20 cellular contexts compared by ENCODE assay signal in genomic region chr3:5245927-5246326, GRCh38. TPM values are rescaled to one million over a fixed set of nuclear protein-coding genes. Genes with fewer than 3 reads are reported as not detected.
A peak's percentile ranks its signal among the peaks of the same experiment; 100 is the strongest.
DNase-seq lines count a peak whose midpoint lies in the region; ATAC-seq and TF ChIP-seq lines count a peak whose summit lies in the region.
"Had no signal": no experiment of that assay in that cellular context is flagged by ENCODE, and none has a peak within 500 bp of the region (broad histone marks: within the 10 kb centered on the region; RNA-seq: fewer than 3 reads in every experiment).

No MANE protein-coding gene starts in this region.

- H3K27ac Mint-ChIP-seq in natural killer cell treated with Interleukin-12 subunit alpha and Interleukin-12 subunit beta and Interleukin-15 and Interleukin-18, amount 100 ng/mL, for 72 hours: no peak overlapping the region
- H3K27ac Mint-ChIP-seq in natural killer cell: no peak overlapping the region
- no peak overlapping the region for H3K27ac Mint-ChIP-seq in stimulated activated effector memory CD8-positive, alpha-beta T cell treated with anti-CD3 and anti-CD28 coated beads, Interleukin-12 subunit alpha, Interleukin-12 subunit beta, amount 100 ng/mL, for 72 hours
- H3K27ac Mint-ChIP-seq: CD4-positive, alpha-beta memory T cell had no signal

- H3K9me3 Mint-ChIP-seq in natural killer cell treated with Interleukin-12 subunit alpha and Interleukin-12 subunit beta and Interleukin-15 and Interleukin-18, amount 100 ng/mL, for 72 hours: no peaks in the 10 kb centered on the region
- no peaks in the 10 kb centered on the region for H3K9me3 Mint-ChIP-seq in natural killer cell
- no peaks in the 10 kb centered on the region for H3K9me3 Mint-ChIP-seq in stimulated activated effector memory CD8-positive, alpha-beta T cell treated with anti-CD3 and anti-CD28 coated beads, Interleukin-12 subunit alpha, Interleukin-12 subunit beta, amount 100 ng/mL, for 72 hours

- peaks cover 5% of the 10 kb centered on the region for H3K36me3 Mint-ChIP-seq in natural killer cell treated with Interleukin-12 subunit alpha and Interleukin-12 subunit beta and Interleukin-15 and Interleukin-18, amount 100 ng/mL, for 72 hours
- no peaks in the 10 kb centered on the region for H3K36me3 Mint-ChIP-seq in natural killer cell
- H3K36me3 Mint-ChIP-seq in stimulated activated effector memory CD8-positive, alpha-beta T cell treated with anti-CD3 and anti-CD28 coated beads, Interleukin-12 subunit alpha, Interleukin-12 subunit beta, amount 100 ng/mL, for 72 hours: no peaks in the 10 kb centered on the region

- TF ChIP-seq CTCF in natural killer cell (IDR thresholded peaks at IDR 0.05): no peak

- no peak overlapping the region for H3K4me3 Mint-ChIP-seq in natural killer cell treated with Interleukin-12 subunit alpha and Interleukin-12 subunit beta and Interleukin-15 and Interleukin-18, amount 100 ng/mL, for 72 hours
- H3K4me3 Mint-ChIP-seq in natural killer cell: no peak overlapping the region
- no peak overlapping the region for H3K4me3 Mint-ChIP-seq in stimulated activated effector memory CD8-positive, alpha-beta T cell treated with anti-CD3 and anti-CD28 coated beads, Interleukin-12 subunit alpha, Interleukin-12 subunit beta, amount 100 ng/mL, for 72 hours
- H3K4me3 Mint-ChIP-seq: CD4-positive, alpha-beta memory T cell had no signal

- intact Hi-C loops in natural killer cell (cut with micrococcal nuclease): no loop called here

- no peaks in the 10 kb centered on the region for H3K27me3 Mint-ChIP-seq in natural killer cell treated with Interleukin-12 subunit alpha and Interleukin-12 subunit beta and Interleukin-15 and Interleukin-18, amount 100 ng/mL, for 72 hours
- H3K27me3 Mint-ChIP-seq in natural killer cell (ENCODE audit: low read depth in 2 of 2): no peaks in the 10 kb centered on the region
- H3K27me3 Mint-ChIP-seq: CD4-positive, alpha-beta memory T cell had no signal

- peaks cover 0 to 8% of the 10 kb centered on the region in 2 donors for H3K4me1 Mint-ChIP-seq in natural killer cell treated with Interleukin-12 subunit alpha and Interleukin-12 subunit beta and Interleukin-15 and Interleukin-18, amount 100 ng/mL, for 72 hours (ENCODE audit: low read depth in 2 of 2)
- peaks cover 0 to 5% of the 10 kb centered on the region in 2 donors for H3K4me1 Mint-ChIP-seq in natural killer cell
- H3K4me1 Mint-ChIP-seq in stimulated activated effector memory CD8-positive, alpha-beta T cell treated with anti-CD3 and anti-CD28 coated beads, Interleukin-12 subunit alpha, Interleukin-12 subunit beta, amount 100 ng/mL, for 72 hours: no peaks in the 10 kb centered on the region

- ATAC-seq in natural killer cell treated with Interleukin-12 subunit alpha and Interleukin-12 subunit beta and Interleukin-15 and Interleukin-18, amount 100 ng/mL, for 72 hours: peak; percentile 27 to 40
- ATAC-seq in natural killer cell (no peak), HG03045 (IDR thresholded peaks at IDR 0.05; ENCODE audit: unreplicated experiment) (no peak)
- ATAC-seq in stimulated activated effector memory CD8-positive, alpha-beta T cell treated with anti-CD3 and anti-CD28 coated beads, Interleukin-12 subunit alpha, Interleukin-12 subunit beta, amount 100 ng/mL, for 72 hours: peak; percentile 16

- DNase-seq in DMS53 (lab: John Stamatoyannopoulos, UW) (peak; percentile 15), DMS53 treated with DMSO at 0.1 percent for 48 hours (lab: John Stamatoyannopoulos, UW; ENCODE audit: unreplicated experiment) (no peak), natural killer cell (no peak), RPMI8226 (peak; percentile 20), NCI-H524 treated with DMSO at 0.1 percent for 48 hours (lab: John Stamatoyannopoulos, UW) (no peak)
- DNase-seq in natural killer cell treated with Interleukin-12 subunit alpha and Interleukin-12 subunit beta and Interleukin-15 and Interleukin-18, amount 100 ng/mL, for 72 hours (ENCODE audit: low spot score): no peak
- DNase-seq in stimulated activated effector memory CD8-positive, alpha-beta T cell treated with anti-CD3 and anti-CD28 coated beads, Interleukin-12 subunit alpha, Interleukin-12 subunit beta, amount 100 ng/mL, for 72 hours (ENCODE audit: low spot score in 2 of 2): no peak
- DNase-seq: ACHN; Caco-2; CD4-positive, alpha-beta memory T cell; DMS 273 treated with DMSO at 0.1 percent for 48 hours; GOT3; HCEC 1CT; KG1; NCI-H1417; NCI-H1694 treated with DMSO at 0.1 percent for 48 hours; NCI-H2081 treated with DMSO at 0.1 percent for 48 hours; NCI-H2171 treated with DMSO at 0.1 percent for 48 hours; Peyer's patch had no signal

RNA-seq across cellular contexts. Expression of gene EDEM1, which starts 58.4 kb away (rescaled TPM):
- 100 to 1,000 TPM; 109 to 171 TPM for total RNA-seq in natural killer cell treated with Interleukin-12 subunit alpha and Interleukin-12 subunit beta and Interleukin-15 and Interleukin-18, amount 100 ng/mL, for 72 hours
- 10 to 100 TPM; 55.3 to 64.2 (median 59.9) TPM for total RNA-seq in natural killer cell

Comparison
In these comparisons a context has a peak if more than half of its experiments do, and no peak if none do; other contexts are left out.
1. DNase-seq: peak in DMS53 (single experiment) and RPMI8226 (single experiment); none in DMS53 treated with DMSO at 0.1 percent for 48 hours (single experiment), natural killer cell treated with Interleukin-12 subunit alpha and Interleukin-12 subunit beta and Interleukin-15 and Interleukin-18, amount 100 ng/mL, for 72 hours (single experiment), natural killer cell (single experiment), stimulated activated effector memory CD8-positive, alpha-beta T cell treated with anti-CD3 and anti-CD28 coated beads, Interleukin-12 subunit alpha, Interleukin-12 subunit beta, amount 100 ng/mL, for 72 hours (0 of 2) and NCI-H524 treated with DMSO at 0.1 percent for 48 hours (single experiment).
2. ATAC-seq: peak in natural killer cell treated with Interleukin-12 subunit alpha and Interleukin-12 subunit beta and Interleukin-15 and Interleukin-18, amount 100 ng/mL, for 72 hours (2 of 2) and stimulated activated effector memory CD8-positive, alpha-beta T cell treated with anti-CD3 and anti-CD28 coated beads, Interleukin-12 subunit alpha, Interleukin-12 subunit beta, amount 100 ng/mL, for 72 hours (single experiment); none in natural killer cell (0 of 3) and HG03045 (single experiment).